In genomic region chr2:11073251-11073650, GRCh38 we compare ENCODE assay signal across 8 cellular contexts.
DNase-seq lines count a peak whose midpoint lies in the region; ATAC-seq lines count a peak whose summit lies in the region.

No MANE protein-coding gene starts in this region.

- DNase-seq in activated T-cell treated with anti-CD3 and anti-CD28 coated beads for 48 hours (ENCODE audit: low read depth) = peak; percentile 10
- DNase-seq in activated T-cell treated with anti-CD3 and anti-CD28 coated beads, Interleukin-2, amount 50 U/mL, for 1 hour = no peak
- peak; percentile 66 for DNase-seq in NCI-H2029 (lab: John Stamatoyannopoulos, UW)
- DNase-seq in cerebellar cortex (ENCODE audit: low spot score) = peak; percentile 34
- peak; percentile 16 for DNase-seq in myocyte (ENCODE audit: low read depth)
- no peak for DNase-seq in NCI-H1105 (lab: John Stamatoyannopoulos, UW)
- DNase-seq in T-cell = no peak
- no peak for DNase-seq in activated T-helper 2 cell treated with anti-CD3 and anti-CD28 coated beads, Interferon-gamma antibody, Interleukin-2, Interleukin-4, amounts not matched to agents 10 μg/mL and 5 μg/mL and 100 μg/mL, durations not matched to agents 14 hours and 24 hours and 36 hours (ENCODE audit: low spot score)

- POLR2A ChIA-PET in T-cell (lab: Charles Lee) = no interaction called here

- intact Hi-C loops in activated T-helper 2 cell treated with anti-CD3 and anti-CD28 coated beads, Interferon-gamma antibody, Interleukin-2, Interleukin-4, amounts not matched to agents 10 μg/mL and 5 μg/mL and 100 μg/mL, durations not matched to agents 14 hours and 24 hours and 36 hours (cut with micrococcal nuclease) = no loop called here

- CTCF ChIA-PET in T-cell (lab: Charles Lee) = interaction anchor here in 1 of 2 donors (0.5 kb wide), 1 partner anchor 1931 kb away, joined by 5 read pairs; no protein-coding TSS in a partner anchor

- H3K36me3 Mint-ChIP-seq in T-cell = no peaks in the 10 kb centered on the region
- no peaks in the 10 kb centered on the region for H3K36me3 Mint-ChIP-seq in activated T-helper 2 cell treated with anti-CD3 and anti-CD28 coated beads, Interferon-gamma antibody, Interleukin-2, Interleukin-4, amounts not matched to agents 10 μg/mL and 5 μg/mL and 100 μg/mL, durations not matched to agents 14 hours and 24 hours and 36 hours (ENCODE audit: low read depth)

- no peak overlapping the region for H3K4me3 Mint-ChIP-seq in T-cell
- no peak overlapping the region for H3K4me3 Mint-ChIP-seq in activated T-helper 2 cell treated with anti-CD3 and anti-CD28 coated beads, Interferon-gamma antibody, Interleukin-2, Interleukin-4, amounts not matched to agents 10 μg/mL and 5 μg/mL and 100 μg/mL, durations not matched to agents 14 hours and 24 hours and 36 hours (ENCODE audit: low read depth)

- no peak for ATAC-seq in T-cell (replicated peaks in 1 of 4)

- peaks cover 8 to 13% of the 10 kb centered on the region in 2 donors for H3K27me3 Mint-ChIP-seq in T-cell
- peaks cover 20% of the 10 kb centered on the region for H3K27me3 Mint-ChIP-seq in activated T-helper 2 cell treated with anti-CD3 and anti-CD28 coated beads, Interferon-gamma antibody, Interleukin-2, Interleukin-4, amounts not matched to agents 10 μg/mL and 5 μg/mL and 100 μg/mL, durations not matched to agents 14 hours and 24 hours and 36 hours (ENCODE audit: low read depth)

- peaks cover 6 to 13% (median 12%) of the 10 kb centered on the region in 3 donors for H3K4me1 Mint-ChIP-seq in T-cell
- H3K4me1 Mint-ChIP-seq in activated T-helper 2 cell treated with anti-CD3 and anti-CD28 coated beads, Interferon-gamma antibody, Interleukin-2, Interleukin-4, amounts not matched to agents 10 μg/mL and 5 μg/mL and 100 μg/mL, durations not matched to agents 14 hours and 24 hours and 36 hours (ENCODE audit: low read depth) = peaks cover 16% of the 10 kb centered on the region

- H3K27ac Mint-ChIP-seq in T-cell = no peak overlapping the region
- no peak overlapping the region for H3K27ac Mint-ChIP-seq in activated T-helper 2 cell treated with anti-CD3 and anti-CD28 coated beads, Interferon-gamma antibody, Interleukin-2, Interleukin-4, amounts not matched to agents 10 μg/mL and 5 μg/mL and 100 μg/mL, durations not matched to agents 14 hours and 24 hours and 36 hours

- H3K9me3 Mint-ChIP-seq in T-cell = no peaks in the 10 kb centered on the region
- H3K9me3 Mint-ChIP-seq in activated T-helper 2 cell treated with anti-CD3 and anti-CD28 coated beads, Interferon-gamma antibody, Interleukin-2, Interleukin-4, amounts not matched to agents 10 μg/mL and 5 μg/mL and 100 μg/mL, durations not matched to agents 14 hours and 24 hours and 36 hours = no peaks in the 10 kb centered on the region

Comparison
In these comparisons a context has a peak if more than half of its experiments do, and no peak if none do; other contexts are left out.
1. DNase-seq: peak in activated T-cell treated with anti-CD3 and anti-CD28 coated beads for 48 hours (single experiment), NCI-H2029 (single experiment), cerebellar cortex (single experiment) and myocyte (single experiment); none in activated T-cell treated with anti-CD3 and anti-CD28 coated beads, Interleukin-2, amount 50 U/mL, for 1 hour (single experiment), NCI-H1105 (single experiment), T-cell (0 of 34) and activated T-helper 2 cell treated with anti-CD3 and anti-CD28 coated beads, Interferon-gamma antibody, Interleukin-2, Interleukin-4, amounts not matched to agents 10 μg/mL and 5 μg/mL and 100 μg/mL, durations not matched to agents 14 hours and 24 hours and 36 hours (single experiment).